In genomic region chr10:34181545-34182300, GRCh38 we compare ENCODE assay signal across 3 cellular contexts.
TF ChIP-seq lines count a peak whose summit lies in the region.

No MANE protein-coding gene starts in this region.

TF ChIP-seq in IMR-90, 13 proteins besides CTCF, POLR2A, EP300 and RAD21:
- TF ChIP-seq BHLHE40 (IDR thresholded peaks at IDR 0.05; ENCODE audit: low read depth, low read length), result no peak
- TF ChIP-seq MXI1 (IDR thresholded peaks at IDR 0.05; ENCODE audit: borderline replicate concordance, low read depth, low read length), result no peak
- TF ChIP-seq CEBPB (IDR thresholded peaks at IDR 0.05; ENCODE audit: low read depth, low read length), result no peak
- no peak for TF ChIP-seq RFX5 (IDR thresholded peaks at IDR 0.05; ENCODE audit: low read depth, low read length)
- TF ChIP-seq USF2 (IDR thresholded peaks at IDR 0.05; ENCODE audit: low read depth, low read length), result no peak
- no peak for TF ChIP-seq SMC3 (IDR thresholded peaks at IDR 0.05; ENCODE audit: low read depth, low read length)
- no peak for TF ChIP-seq NFE2L2 (IDR thresholded peaks at IDR 0.05; ENCODE audit: low read depth, low read length)
- TF ChIP-seq FOS (IDR thresholded peaks at IDR 0.05; ENCODE audit: low read depth, low read length), result no peak
- no peak for TF ChIP-seq MAFK (IDR thresholded peaks at IDR 0.05; ENCODE audit: low read depth, low read length)
- TF ChIP-seq CHD1 (IDR thresholded peaks at IDR 0.05; ENCODE audit: low read depth, low read length), result no peak
- no peak for TF ChIP-seq RCOR1 (IDR thresholded peaks at IDR 0.05; ENCODE audit: insufficient replicate concordance, low read length)
- TF ChIP-seq MAZ (IDR thresholded peaks at IDR 0.05; ENCODE audit: borderline replicate concordance, low read depth, low read length), result no peak
- TF ChIP-seq ELK1 (IDR thresholded peaks at IDR 0.05; ENCODE audit: borderline replicate concordance, low read depth, low read length), result no peak

TF ChIP-seq in endothelial cell of umbilical vein, 7 proteins besides CTCF, POLR2A, EP300 and RAD21:
- TF ChIP-seq FOS (IDR thresholded peaks at IDR 0.05; ENCODE audit: borderline replicate concordance, insufficient read depth, low read length), result no peak
- no peak for TF ChIP-seq MAX (IDR thresholded peaks at IDR 0.05; ENCODE audit: insufficient read depth, insufficient read length)
- TF ChIP-seq GATA2 (IDR thresholded peaks at IDR 0.05; ENCODE audit: insufficient read depth, insufficient read length, low read depth, low read length), result no peak
- no peak for TF ChIP-seq MYC (IDR thresholded peaks at IDR 0.05; ENCODE audit: low read depth, low read length)
- no peak for TF ChIP-seq POLR2AphosphoS5 (IDR thresholded peaks at IDR 0.05; ENCODE audit: insufficient read depth, low read depth, low read length)
- TF ChIP-seq EZH2 (IDR thresholded peaks at IDR 0.05; ENCODE audit: borderline replicate concordance, low read depth, low read length, severe bottlenecking), result no peak

TF ChIP-seq in HepG2, 621 proteins besides CTCF, POLR2A, EP300 and RAD21:
- no peak for TF ChIP-seq ZBTB7A (CRISPR knock-in tag; IDR thresholded peaks at IDR 0.05)
- no peak for TF ChIP-seq SNAPC5 (CRISPR knock-in tag; IDR thresholded peaks at IDR 0.05; ENCODE audit: borderline replicate concordance)
- TF ChIP-seq ZNF549 (CRISPR knock-in tag; IDR thresholded peaks at IDR 0.05), result no peak
- peak; percentile 66; the same call in 1 of the 2 replicates for TF ChIP-seq ZBTB38 (CRISPR knock-in tag; IDR thresholded peaks at IDR 0.05)
